Comparison of ENCODE assay signal across 8 cellular contexts in the genomic region with DNA sequence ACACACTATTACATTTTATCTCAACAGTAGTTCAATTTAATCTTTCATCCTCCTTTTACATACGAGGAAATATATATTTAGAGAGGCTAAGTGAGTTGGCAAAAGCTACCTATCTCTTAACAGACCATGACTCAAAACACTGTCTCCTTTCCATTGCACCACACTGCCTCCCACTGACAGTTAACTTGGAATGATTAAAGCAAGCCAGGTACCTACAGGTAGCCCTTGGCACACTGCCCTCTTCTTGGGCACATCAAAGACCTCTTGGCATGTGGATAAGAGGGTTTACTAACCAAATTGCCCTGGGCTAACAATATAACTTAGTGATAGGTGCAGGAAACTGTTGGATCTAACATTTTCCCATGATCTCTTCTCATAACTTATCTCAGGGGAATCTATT. TPM values are rescaled to one million over a fixed set of nuclear protein-coding genes. Genes with fewer than 3 reads are reported as not detected.
DNase-seq lines count a peak whose midpoint lies in the region; ATAC-seq and TF ChIP-seq lines count a peak whose summit lies in the region.

No MANE protein-coding gene starts in this region.

- DNase-seq in left ventricle myocardium inferior (no peak), left cardiac atrium (no peak), RPMI8226 (peak; percentile 36), fibroblast of the aortic adventitia (ENCODE audit: low read depth) (no peak), thoracic aorta (ENCODE audit: low spot score) (no peak), HCEC 1CT (no peak)

- TF ChIP-seq CTCF in left ventricle myocardium inferior (IDR thresholded peaks at IDR 0.05; ENCODE audit: borderline replicate concordance) (no peak), fibroblast of the aortic adventitia (IDR thresholded peaks at IDR 0.05; ENCODE audit: insufficient read depth, low read length) (no peak), thoracic aorta (IDR thresholded peaks at IDR 0.05) (no peak)

- peak overlapping the region; percentile 98 for H3K4me3 ChIP-seq in left ventricle myocardium inferior
- H3K4me3 ChIP-seq in fibroblast of the aortic adventitia (ENCODE audit: low read depth, low read length), result peak overlapping the region; percentile 3
- peak overlapping the region; percentile 80 for H3K4me3 ChIP-seq in thoracic aorta

- H3K9me3 ChIP-seq in left ventricle myocardium inferior (replicated peaks) (no peaks in the 10 kb centered on the region), thoracic aorta (no peaks in the 10 kb centered on the region)

- no peaks in the 10 kb centered on the region for H3K27me3 ChIP-seq in left ventricle myocardium inferior (ENCODE audit: low read depth)
- H3K27me3 ChIP-seq in thoracic aorta (replicated peaks; ENCODE audit: insufficient read depth), result no peaks in the 10 kb centered on the region

- intact Hi-C loops in left ventricle myocardium inferior (cut with micrococcal nuclease), result no loop called here
- intact Hi-C loops in left cardiac atrium (cut with DNase I), result no loop called here

- no peak for ATAC-seq in left cardiac atrium
- no peak for ATAC-seq in thoracic aorta (ENCODE audit: insufficient number of reproducible peaks, low FRiP score, low read depth)
- ATAC-seq in HG03039 (IDR thresholded peaks at IDR 0.05; ENCODE audit: unreplicated experiment), result no peak
- ATAC-seq in GM18867 (IDR thresholded peaks at IDR 0.05; ENCODE audit: unreplicated experiment), result no peak

- peak overlapping the region; percentile 88 for H3K27ac ChIP-seq in left ventricle myocardium inferior (replicated peaks)
- no peak overlapping the region for H3K27ac ChIP-seq in thoracic aorta

- H3K4me1 ChIP-seq in left ventricle myocardium inferior, result peaks cover 93% of the 10 kb centered on the region
- H3K4me1 ChIP-seq in thoracic aorta (ENCODE audit: control insufficient read depth in 1 of 2, low read depth in 2 of 2), result peaks cover 22 to 62% of the 10 kb centered on the region in 2 donors

- no peaks in the 10 kb centered on the region for H3K36me3 ChIP-seq in left ventricle myocardium inferior
- H3K36me3 ChIP-seq in thoracic aorta, result no peaks in the 10 kb centered on the region

RNA-seq across cellular contexts. Expression of a gene that starts 1.9 kb away (rescaled TPM):
- total RNA-seq in left ventricle myocardium inferior (5.1 TPM), left cardiac atrium (1 to 10 TPM; 4.9 to 6.8 TPM), fibroblast of the aortic adventitia (ENCODE audit: low replicate concordance) (6.8 and 10.2 TPM in 2 replicates), thoracic aorta (10 to 100 TPM in 1 of 2 donors, 1 to 10 TPM in 1; 8.5 to 18.0 TPM)

RNA-seq across cellular contexts. Expression of a gene that starts 4.7 kb away (rescaled TPM):
- total RNA-seq in left ventricle myocardium inferior, result 8.1 TPM
- 10 to 100 TPM in 1 of 2 donors, 1 to 10 TPM in 1; 8.1 to 12.1 TPM for total RNA-seq in left cardiac atrium
- total RNA-seq in fibroblast of the aortic adventitia (ENCODE audit: low replicate concordance), result 9.2 and 10.8 TPM in 2 replicates
- 10 to 100 TPM in 1 of 2 donors, 1 to 10 TPM in 1; 7.8 to 11.9 TPM for total RNA-seq in thoracic aorta

RNA-seq across cellular contexts. Expression of a gene that starts 49.5 kb away (rescaled TPM):
- total RNA-seq in left ventricle myocardium inferior (1.7 TPM), left cardiac atrium (1 to 10 TPM; 1.9 to 5.9 TPM), fibroblast of the aortic adventitia (ENCODE audit: low replicate concordance) (5.6 and 60.8 TPM in 2 replicates), thoracic aorta (10 to 100 TPM in 1 of 2 donors, 1 to 10 TPM in 1; 7.5 to 11.2 TPM)

Comparison
In these comparisons a context has a peak if more than half of its experiments do, and no peak if none do; other contexts are left out.
1. H3K4me3 ChIP-seq: peak in every context shown above with its lines; median percentile 98 in left ventricle myocardium inferior; 80 in thoracic aorta; 3 in fibroblast of the aortic adventitia.